ENCODE assay signal across 16 cellular contexts in the genomic region with DNA sequence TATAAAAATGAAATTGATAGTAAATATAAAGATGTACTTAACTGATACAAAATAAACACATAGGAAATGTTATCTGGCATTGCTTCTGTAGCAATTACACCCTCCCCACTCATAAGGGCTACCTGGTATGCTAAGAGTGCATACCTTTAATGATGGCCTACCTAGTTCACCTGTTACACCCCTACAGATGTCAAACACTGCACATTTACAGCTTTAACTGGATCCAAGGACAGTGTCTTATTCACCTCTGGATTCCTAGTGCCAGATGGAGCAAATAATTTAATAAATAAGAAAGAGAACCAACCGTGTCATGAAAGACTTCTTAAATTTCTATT.
"Had no signal": no experiment of that assay in that cellular context is flagged by ENCODE, and none has a peak within 500 bp of the region (broad histone marks: within the 10 kb centered on the region; RNA-seq: fewer than 3 reads in every experiment).

No MANE protein-coding gene starts in this region.

- H3K36me3 ChIP-seq: esophagus squamous epithelium, neutrophil, stomach, thoracic aorta, transverse colon had no signal

- H3K27ac ChIP-seq: esophagus squamous epithelium, neutrophil, stomach, thoracic aorta, transverse colon had no signal

- H3K4me1 ChIP-seq: esophagus squamous epithelium, stomach, transverse colon had no signal

- FAIRE-seq: kidney had no signal

- H3K4me3 ChIP-seq: dorsolateral prefrontal cortex, esophagus squamous epithelium, stomach, thoracic aorta, transverse colon had no signal

- H3K9me3 ChIP-seq: esophagus squamous epithelium, neutrophil, stomach, thoracic aorta, transverse colon had no signal

- DNase-seq: cortex of kidney; effector CD8-positive, alpha-beta T cell; esophagus squamous epithelium; immature natural killer cell; kidney; left colon; naive thymus-derived CD8-positive, alpha-beta T cell; stimulated activated CD4-positive, alpha-beta T cell treated with anti-CD3 and anti-CD28 coated beads, Interleukin-4, amount 100 ng/mL, for 4 hours; stimulated activated naive CD4-positive, alpha-beta T cell; stomach; substantia nigra; transverse colon had no signal

- ATAC-seq: left colon; naive thymus-derived CD8-positive, alpha-beta T cell; sciatic nerve had no signal
